1 cellular context compared by ENCODE assay signal in genomic region chr5:55143624-55144023, GRCh38.
TF ChIP-seq lines count a peak whose summit lies in the region.

No MANE protein-coding gene starts in this region.

TF ChIP-seq in GM23338, 12 proteins besides CTCF, POLR2A, EP300 and RAD21 (continued from another document):
- TF ChIP-seq, protein P1, sequence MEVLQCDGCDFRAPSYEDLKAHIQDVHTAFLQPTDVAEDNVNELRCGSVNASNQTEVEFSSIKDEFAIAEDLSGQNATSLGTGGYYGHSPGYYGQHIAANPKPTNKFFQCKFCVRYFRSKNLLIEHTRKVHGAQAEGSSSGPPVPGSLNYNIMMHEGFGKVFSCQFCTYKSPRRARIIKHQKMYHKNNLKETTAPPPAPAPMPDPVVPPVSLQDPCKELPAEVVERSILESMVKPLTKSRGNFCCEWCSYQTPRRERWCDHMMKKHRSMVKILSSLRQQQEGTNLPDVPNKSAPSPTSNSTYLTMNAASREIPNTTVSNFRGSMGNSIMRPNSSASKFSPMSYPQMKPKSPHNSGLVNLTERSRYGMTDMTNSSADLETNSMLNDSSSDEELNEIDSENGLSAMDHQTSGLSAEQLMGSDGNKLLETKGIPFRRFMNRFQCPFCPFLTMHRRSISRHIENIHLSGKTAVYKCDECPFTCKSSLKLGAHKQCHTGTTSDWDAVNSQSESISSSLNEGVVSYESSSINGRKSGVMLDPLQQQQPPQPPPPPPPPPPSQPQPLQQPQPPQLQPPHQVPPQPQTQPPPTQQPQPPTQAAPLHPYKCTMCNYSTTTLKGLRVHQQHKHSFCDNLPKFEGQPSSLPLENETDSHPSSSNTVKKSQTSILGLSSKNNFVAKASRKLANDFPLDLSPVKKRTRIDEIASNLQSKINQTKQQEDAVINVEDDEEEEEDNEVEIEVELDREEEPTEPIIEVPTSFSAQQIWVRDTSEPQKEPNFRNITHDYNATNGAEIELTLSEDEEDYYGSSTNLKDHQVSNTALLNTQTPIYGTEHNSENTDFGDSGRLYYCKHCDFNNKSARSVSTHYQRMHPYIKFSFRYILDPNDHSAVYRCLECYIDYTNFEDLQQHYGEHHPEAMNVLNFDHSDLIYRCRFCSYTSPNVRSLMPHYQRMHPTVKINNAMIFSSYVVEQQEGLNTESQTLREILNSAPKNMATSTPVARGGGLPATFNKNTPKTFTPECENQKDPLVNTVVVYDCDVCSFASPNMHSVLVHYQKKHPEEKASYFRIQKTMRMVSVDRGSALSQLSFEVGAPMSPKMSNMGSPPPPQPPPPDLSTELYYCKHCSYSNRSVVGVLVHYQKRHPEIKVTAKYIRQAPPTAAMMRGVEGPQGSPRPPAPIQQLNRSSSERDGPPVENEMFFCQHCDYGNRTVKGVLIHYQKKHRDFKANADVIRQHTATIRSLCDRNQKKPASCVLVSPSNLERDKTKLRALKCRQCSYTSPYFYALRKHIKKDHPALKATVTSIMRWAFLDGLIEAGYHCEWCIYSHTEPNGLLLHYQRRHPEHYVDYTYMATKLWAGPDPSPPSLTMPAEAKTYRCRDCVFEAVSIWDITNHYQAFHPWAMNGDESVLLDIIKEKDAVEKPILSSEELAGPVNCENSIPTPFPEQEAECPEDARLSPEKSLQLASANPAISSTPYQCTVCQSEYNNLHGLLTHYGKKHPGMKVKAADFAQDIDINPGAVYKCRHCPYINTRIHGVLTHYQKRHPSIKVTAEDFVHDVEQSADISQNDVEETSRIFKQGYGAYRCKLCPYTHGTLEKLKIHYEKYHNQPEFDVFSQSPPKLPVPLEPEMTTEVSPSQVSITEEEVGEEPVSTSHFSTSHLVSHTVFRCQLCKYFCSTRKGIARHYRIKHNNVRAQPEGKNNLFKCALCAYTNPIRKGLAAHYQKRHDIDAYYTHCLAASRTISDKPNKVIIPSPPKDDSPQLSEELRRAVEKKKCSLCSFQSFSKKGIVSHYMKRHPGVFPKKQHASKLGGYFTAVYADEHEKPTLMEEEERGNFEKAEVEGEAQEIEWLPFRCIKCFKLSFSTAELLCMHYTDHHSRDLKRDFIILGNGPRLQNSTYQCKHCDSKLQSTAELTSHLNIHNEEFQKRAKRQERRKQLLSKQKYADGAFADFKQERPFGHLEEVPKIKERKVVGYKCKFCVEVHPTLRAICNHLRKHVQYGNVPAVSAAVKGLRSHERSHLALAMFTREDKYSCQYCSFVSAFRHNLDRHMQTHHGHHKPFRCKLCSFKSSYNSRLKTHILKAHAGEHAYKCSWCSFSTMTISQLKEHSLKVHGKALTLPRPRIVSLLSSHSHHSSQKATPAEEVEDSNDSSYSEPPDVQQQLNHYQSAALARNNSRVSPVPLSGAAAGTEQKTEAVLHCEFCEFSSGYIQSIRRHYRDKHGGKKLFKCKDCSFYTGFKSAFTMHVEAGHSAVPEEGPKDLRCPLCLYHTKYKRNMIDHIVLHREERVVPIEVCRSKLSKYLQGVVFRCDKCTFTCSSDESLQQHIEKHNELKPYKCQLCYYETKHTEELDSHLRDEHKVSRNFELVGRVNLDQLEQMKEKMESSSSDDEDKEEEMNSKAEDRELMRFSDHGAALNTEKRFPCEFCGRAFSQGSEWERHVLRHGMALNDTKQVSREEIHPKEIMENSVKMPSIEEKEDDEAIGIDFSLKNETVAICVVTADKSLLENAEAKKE (CRISPR knock-in tag; IDR thresholded peaks at IDR 0.05) = no peak
- TF ChIP-seq EZH2phosphoT487 (IDR thresholded peaks at IDR 0.05; ENCODE audit: unreplicated experiment) (no peak), NANOG (IDR thresholded peaks at IDR 0.05; ENCODE audit: borderline replicate concordance) (no peak), POLR2AphosphoS5 (IDR thresholded peaks at IDR 0.05; ENCODE audit: low read depth) (no peak), ETS1 (IDR thresholded peaks at IDR 0.05) (no peak), STAT1 (IDR thresholded peaks at IDR 0.05; ENCODE audit: unreplicated experiment) (no peak), JUNB (IDR thresholded peaks at IDR 0.05; ENCODE audit: unreplicated experiment) (no peak)
